Comparison of ENCODE assay signal across 22 cellular contexts in the genomic region with DNA sequence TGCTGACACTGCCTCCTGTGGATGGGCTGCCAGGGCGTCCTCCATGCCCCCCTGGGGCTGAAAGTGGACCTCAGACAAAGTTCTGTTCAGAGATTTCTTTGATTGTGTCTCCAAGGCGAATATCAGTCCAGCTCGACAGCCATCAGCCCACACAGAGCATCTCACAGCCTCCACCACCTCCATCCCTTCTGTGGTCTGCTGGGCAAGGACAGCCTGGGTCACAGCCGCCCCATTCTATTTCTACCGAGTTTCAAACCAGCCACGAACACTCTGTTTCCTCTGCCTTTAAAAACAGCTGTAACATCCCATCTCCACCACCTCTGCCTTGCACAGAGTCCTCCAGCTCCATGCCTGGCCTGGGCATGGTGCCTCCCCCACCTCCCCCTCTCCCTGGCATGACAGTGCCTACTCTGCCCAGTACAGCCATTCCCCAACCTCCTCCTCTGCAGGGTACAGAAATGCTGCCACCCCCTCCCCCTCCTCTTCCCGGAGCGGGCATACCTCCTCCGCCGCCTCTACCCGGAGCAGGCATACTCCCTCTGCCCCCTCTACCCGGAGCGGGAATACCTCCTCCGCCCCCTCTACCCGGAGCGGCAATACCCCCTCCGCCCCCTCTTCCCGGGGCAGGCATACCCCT.
DNase-seq lines count a peak whose midpoint lies in the region; ATAC-seq and TF ChIP-seq lines count a peak whose summit lies in the region.
"Had no signal": no experiment of that assay in that cellular context is flagged by ENCODE, and none has a peak within 500 bp of the region (broad histone marks: within the 10 kb centered on the region; RNA-seq: fewer than 3 reads in every experiment).

No MANE protein-coding gene starts in this region.

- H3K23ac ChIP-seq in IMR-90 (ENCODE audit: low read depth, low read length), result no peak overlapping the region
- no peak overlapping the region for H3K23ac ChIP-seq in neuronal stem cell (ENCODE audit: low read depth, low read length, poor library complexity)

- H3K4me3 Mint-ChIP-seq in natural killer cell treated with Interleukin-12 subunit alpha and Interleukin-12 subunit beta and Interleukin-15 and Interleukin-18, amount 100 ng/mL, for 72 hours, result no peak overlapping the region
- H3K4me3 Mint-ChIP-seq in natural killer cell, result no peak overlapping the region
- H3K4me3 Mint-ChIP-seq in stimulated activated effector memory CD8-positive, alpha-beta T cell treated with anti-CD3 and anti-CD28 coated beads, Interleukin-12 subunit alpha, Interleukin-12 subunit beta, amount 100 ng/mL, for 72 hours, result no peak overlapping the region
- H3K4me3 Mint-ChIP-seq: B cell; CD4-positive, CD25-positive, alpha-beta regulatory T cell; CD8-positive, alpha-beta T cell had no signal

- H4K91ac ChIP-seq in IMR-90 (ENCODE audit: insufficient read depth, low read depth, low read length) (no peak overlapping the region), neuronal stem cell (ENCODE audit: low read depth, low read length, poor library complexity) (no peak overlapping the region)

- POLR2A ChIA-PET in IMR-90 (lab: Charles Lee; ENCODE audit: unreplicated experiment), result no interaction called here

- H2AK5ac ChIP-seq in IMR-90 (ENCODE audit: low read depth, low read length), result no peak overlapping the region
- no peak overlapping the region for H2AK5ac ChIP-seq in neuronal stem cell (ENCODE audit: low read depth, low read length)

- 88% methylated on average over 6 of the region's 18 CpGs; no CpG with 5 or more reads in 1 of the 2 experiments for WGBS in IMR-90 (ENCODE audit: extremely low coverage in 2 of 2, insufficient read length in 1 of 2), 2 experiments
- no CpG with 5 or more reads among the region's 18 CpGs for WGBS in neuronal stem cell (ENCODE audit: extremely low coverage in 2 of 2, insufficient read length in 2 of 2, insufficient replicate concordance in 1 of 2), 2 donors

- no peak overlapping the region for H2AK9ac ChIP-seq in IMR-90 (replicated peaks; ENCODE audit: low read depth, low read length, poor library complexity)

- H3K4me2 ChIP-seq in IMR-90 (ENCODE audit: low read depth, low read length) (no peak overlapping the region), neuronal stem cell (ENCODE audit: insufficient read depth, low read length, poor library complexity, severe bottlenecking) (no peak overlapping the region)
- H3K4me2 ChIP-seq: BLaER1 had no signal

- H3K36me3 ChIP-seq in IMR-90 (ENCODE audit: control insufficient read depth, insufficient read depth, low read length) (peaks cover 8% of the 10 kb centered on the region), neuronal stem cell (replicated peaks in 1 of 2; ENCODE audit: control insufficient read depth in 2 of 2, insufficient read depth in 2 of 2, low read length in 2 of 2) (peaks cover 0 to 39% of the 10 kb centered on the region in 2 donors)
- H3K36me3 ChIP-seq: BLaER1 had no signal

- H3K79me1 ChIP-seq in IMR-90 (ENCODE audit: low read depth in 1 of 2, low read length in 2 of 2) (peaks cover 14 to 17% of the 10 kb centered on the region in 2 experiments), neuronal stem cell (ENCODE audit: low read depth, low read length) (no peaks in the 10 kb centered on the region)

- no peak overlapping the region for H4K5ac ChIP-seq in IMR-90 (ENCODE audit: low read depth, low read length)

- ATAC-seq in natural killer cell treated with Interleukin-12 subunit alpha and Interleukin-12 subunit beta and Interleukin-15 and Interleukin-18, amount 100 ng/mL, for 72 hours, result peak; percentile 20 to 24
- ATAC-seq in natural killer cell, result no peak
- ATAC-seq in IMR-90 (ENCODE audit: low read depth), result no peak
- ATAC-seq in stimulated activated effector memory CD8-positive, alpha-beta T cell treated with anti-CD3 and anti-CD28 coated beads, Interleukin-12 subunit alpha, Interleukin-12 subunit beta, amount 100 ng/mL, for 72 hours, result peak; percentile 19
- ATAC-seq: CD8-positive, alpha-beta T cell; GM12878 had no signal

- intact Hi-C loops in natural killer cell (cut with micrococcal nuclease), result no loop called here
- intact Hi-C loops in IMR-90 (cut with micrococcal nuclease), result no loop called here

- no peak overlapping the region for H3K27ac Mint-ChIP-seq in natural killer cell treated with Interleukin-12 subunit alpha and Interleukin-12 subunit beta and Interleukin-15 and Interleukin-18, amount 100 ng/mL, for 72 hours
- no peak overlapping the region for H3K27ac Mint-ChIP-seq in natural killer cell
- H3K27ac Mint-ChIP-seq in stimulated activated effector memory CD8-positive, alpha-beta T cell treated with anti-CD3 and anti-CD28 coated beads, Interleukin-12 subunit alpha, Interleukin-12 subunit beta, amount 100 ng/mL, for 72 hours, result no peak overlapping the region
- H3K27ac Mint-ChIP-seq: B cell; CD4-positive, CD25-positive, alpha-beta regulatory T cell; CD8-positive, alpha-beta T cell had no signal

- H3K36me3 Mint-ChIP-seq in natural killer cell treated with Interleukin-12 subunit alpha and Interleukin-12 subunit beta and Interleukin-15 and Interleukin-18, amount 100 ng/mL, for 72 hours, result no peaks in the 10 kb centered on the region
- H3K36me3 Mint-ChIP-seq in natural killer cell, result no peaks in the 10 kb centered on the region
- no peaks in the 10 kb centered on the region for H3K36me3 Mint-ChIP-seq in stimulated activated effector memory CD8-positive, alpha-beta T cell treated with anti-CD3 and anti-CD28 coated beads, Interleukin-12 subunit alpha, Interleukin-12 subunit beta, amount 100 ng/mL, for 72 hours
- H3K36me3 Mint-ChIP-seq: CD4-positive, CD25-positive, alpha-beta regulatory T cell; CD8-positive, alpha-beta T cell had no signal

- H3K4me1 ChIP-seq in IMR-90 (ENCODE audit: control insufficient read depth, insufficient read depth, low read length) (peaks cover 9% of the 10 kb centered on the region), neuronal stem cell (ENCODE audit: control insufficient read depth in 2 of 2, insufficient read depth in 1 of 2, low read depth in 1 of 2, low read length in 2 of 2) (peaks cover 0 to 1% of the 10 kb centered on the region in 2 donors)
- H3K4me1 ChIP-seq: BLaER1 had no signal

- no peak overlapping the region for H3K14ac ChIP-seq in IMR-90 (replicated peaks; ENCODE audit: low read depth, low read length)
- H3K14ac ChIP-seq in neuronal stem cell (ENCODE audit: low read length), result no peak overlapping the region

- peaks cover 0 to 4% of the 10 kb centered on the region in 2 donors for H3K4me1 Mint-ChIP-seq in natural killer cell treated with Interleukin-12 subunit alpha and Interleukin-12 subunit beta and Interleukin-15 and Interleukin-18, amount 100 ng/mL, for 72 hours (ENCODE audit: low read depth in 2 of 2)
- no peaks in the 10 kb centered on the region for H3K4me1 Mint-ChIP-seq in natural killer cell
- H3K4me1 Mint-ChIP-seq in stimulated activated effector memory CD8-positive, alpha-beta T cell treated with anti-CD3 and anti-CD28 coated beads, Interleukin-12 subunit alpha, Interleukin-12 subunit beta, amount 100 ng/mL, for 72 hours, result no peaks in the 10 kb centered on the region
- H3K4me1 Mint-ChIP-seq: B cell; CD4-positive, CD25-positive, alpha-beta regulatory T cell had no signal

- 0 out of 2 replicates have a peak, but pooled peaks cover 8% of the 10 kb centered on the region for H3K9me1 ChIP-seq in IMR-90 (ENCODE audit: insufficient read depth, low read length)

- H2AFZ ChIP-seq in IMR-90 (replicated peaks; ENCODE audit: low read length, poor library complexity) (no peak overlapping the region), neuronal stem cell (ENCODE audit: low read length) (no peak overlapping the region)
- H2AFZ ChIP-seq: GM23248 had no signal

- H2BK120ac ChIP-seq in IMR-90 (ENCODE audit: low read depth, low read length) (no peak overlapping the region), neuronal stem cell (ENCODE audit: low read depth, low read length) (no peak overlapping the region)

- dilution Hi-C loops in IMR-90 (cut with HindIII; ENCODE audit: low sequenced_read_pairs, unreplicated experiment), result loop anchor here (25.0 kb wide), 1 partner anchor 505 kb away; no protein-coding TSS in a partner anchor

- H2BK15ac ChIP-seq in IMR-90 (ENCODE audit: low read depth, low read length), result no peak overlapping the region
- no peak overlapping the region for H2BK15ac ChIP-seq in neuronal stem cell (ENCODE audit: low read length)

- no peaks in the 10 kb centered on the region for H3K9me3 Mint-ChIP-seq in natural killer cell treated with Interleukin-12 subunit alpha and Interleukin-12 subunit beta and Interleukin-15 and Interleukin-18, amount 100 ng/mL, for 72 hours
- peaks cover 0 to 4% of the 10 kb centered on the region in 2 donors for H3K9me3 Mint-ChIP-seq in natural killer cell
- no peaks in the 10 kb centered on the region for H3K9me3 Mint-ChIP-seq in stimulated activated effector memory CD8-positive, alpha-beta T cell treated with anti-CD3 and anti-CD28 coated beads, Interleukin-12 subunit alpha, Interleukin-12 subunit beta, amount 100 ng/mL, for 72 hours
- H3K9me3 Mint-ChIP-seq: CD8-positive, alpha-beta T cell had no signal

- H2BK20ac ChIP-seq in IMR-90 (ENCODE audit: low read depth, low read length), result no peak overlapping the region

- H3K27ac ChIP-seq in IMR-90 (ENCODE audit: insufficient read depth, low read length), result no peak overlapping the region
- H3K27ac ChIP-seq in neuronal stem cell (replicated peaks; ENCODE audit: low read length), result no peak overlapping the region
- H3K27ac ChIP-seq: 22Rv1, BLaER1, C4-2B, GM23248 had no signal

- in situ Hi-C loops in IMR-90 (cut with MboI; ENCODE audit: low sequenced_read_pairs), result no loop called here

- H3K27me3 Mint-ChIP-seq in natural killer cell treated with Interleukin-12 subunit alpha and Interleukin-12 subunit beta and Interleukin-15 and Interleukin-18, amount 100 ng/mL, for 72 hours, result peaks cover 0 to 5% of the 10 kb centered on the region in 2 donors
- no peaks in the 10 kb centered on the region for H3K27me3 Mint-ChIP-seq in natural killer cell (ENCODE audit: low read depth in 2 of 2)
- H3K27me3 Mint-ChIP-seq: B cell; CD4-positive, CD25-positive, alpha-beta regulatory T cell had no signal

- TSS peak; percentile 56 for BruUV-seq in IMR-90 (replicated peaks; lab: Mats Ljungman, UMichigan)

- CTCF ChIA-PET in IMR-90 (lab: Yijun Ruan, JAX), result no interaction called here

- TF ChIP-seq POLR2A in IMR-90 (IDR thresholded peaks at IDR 0.05; ENCODE audit: low read depth, low read length), result no peak

- H3K4me3 ChIP-seq in IMR-90 (ENCODE audit: insufficient read depth, low read depth, low read length), result no peak overlapping the region
- no peak overlapping the region for H3K4me3 ChIP-seq in neuronal stem cell (ENCODE audit: low read length in 2 of 2)
- H3K4me3 ChIP-seq: BLaER1, GM12878, GM23248 had no signal

- H4K20me1 ChIP-seq in IMR-90 (ENCODE audit: insufficient read depth, low read length), result no peaks in the 10 kb centered on the region
- H4K20me1 ChIP-seq: BLaER1 had no signal

- no peaks in the 10 kb centered on the region for H3K27me3 ChIP-seq in IMR-90 (ENCODE audit: control insufficient read depth, insufficient read depth, low read length)
- no peaks in the 10 kb centered on the region for H3K27me3 ChIP-seq in neuronal stem cell (ENCODE audit: control insufficient read depth in 3 of 3, insufficient read depth in 3 of 3, low read depth in 1 of 3, low read length in 3 of 3)
- H3K27me3 ChIP-seq: BLaER1 had no signal

- no peak for TF ChIP-seq CTCF in natural killer cell (IDR thresholded peaks at IDR 0.05)
- TF ChIP-seq CTCF in IMR-90 (conservative IDR thresholded peaks at IDR 0.05; ENCODE audit: low read depth, low read length), result no peak

- no peak overlapping the region for H3K4ac ChIP-seq in IMR-90 (ENCODE audit: low read depth, low read length)
- H3K4ac ChIP-seq in neuronal stem cell (ENCODE audit: low read length), result no peak overlapping the region

- no peak overlapping the region for H2BK5ac ChIP-seq in IMR-90 (ENCODE audit: low read depth, low read length, poor library complexity, severe bottlenecking)
- H2BK5ac ChIP-seq in neuronal stem cell (ENCODE audit: low read length), result peak overlapping the region; percentile 60

- H4K8ac ChIP-seq in IMR-90 (ENCODE audit: low read depth in 2 of 2, low read length in 2 of 2) (no peak overlapping the region), neuronal stem cell (ENCODE audit: low read depth, low read length) (no peak overlapping the region)

- no peak for DNase-seq in natural killer cell treated with Interleukin-12 subunit alpha and Interleukin-12 subunit beta and Interleukin-15 and Interleukin-18, amount 100 ng/mL, for 72 hours (ENCODE audit: low spot score)
- DNase-seq in natural killer cell (no peak), IMR-90 (no peak), neuronal stem cell (ENCODE audit: low spot score) (no peak), NCI-H1930 (lab: John Stamatoyannopoulos, UW) (no peak), SHP77 treated with DMSO at 0.1 percent for 48 hours (lab: John Stamatoyannopoulos, UW) (no peak), middle frontal gyrus (ENCODE audit: extremely low spot score, low spot score) (no peak)
- no peak for DNase-seq in stimulated activated effector memory CD8-positive, alpha-beta T cell treated with anti-CD3 and anti-CD28 coated beads, Interleukin-12 subunit alpha, Interleukin-12 subunit beta, amount 100 ng/mL, for 72 hours (ENCODE audit: low spot score in 2 of 2)
- DNase-seq: CD4-positive, CD25-positive, alpha-beta regulatory T cell; CD8-positive, alpha-beta T cell; DMS 273 treated with DMSO at 0.1 percent for 48 hours; DMS79; EL; GDM1; GM23248; H7; HCEC 1CT had no signal

- no peak for TF ChIP-seq RAD21 in IMR-90 (IDR thresholded peaks at IDR 0.05; ENCODE audit: low read length)

- H3K9ac ChIP-seq in IMR-90 (ENCODE audit: low read depth, low read length) (no peak overlapping the region), neuronal stem cell (ENCODE audit: low read depth, low read length, poor library complexity) (no peak overlapping the region)
- H3K9ac ChIP-seq: BLaER1, GM23248 had no signal

- no peak overlapping the region for H3K56ac ChIP-seq in IMR-90 (ENCODE audit: extremely low read depth, insufficient read depth, low read length)

- H3K18ac ChIP-seq in IMR-90 (ENCODE audit: low read depth, low read length) (no peak overlapping the region), neuronal stem cell (ENCODE audit: low read length) (no peak overlapping the region)

- H2BK12ac ChIP-seq in neuronal stem cell (ENCODE audit: low read length), result no peak overlapping the region

- no peaks in the 10 kb centered on the region for H3K9me3 ChIP-seq in IMR-90 (ENCODE audit: control insufficient read depth, insufficient read depth, low read length)
- H3K9me3 ChIP-seq in neuronal stem cell (replicated peaks in 1 of 2; ENCODE audit: control insufficient read depth in 2 of 2, insufficient read depth in 1 of 2, low read depth in 1 of 2, low read length in 2 of 2), result peaks cover 0 to 4% of the 10 kb centered on the region in 2 donors

Comparison
In these comparisons a context has a peak if more than half of its experiments do, and no peak if none do; other contexts are left out.
1. ATAC-seq: peak in natural killer cell treated with Interleukin-12 subunit alpha and Interleukin-12 subunit beta and Interleukin-15 and Interleukin-18, amount 100 ng/mL, for 72 hours (2 of 2) and stimulated activated effector memory CD8-positive, alpha-beta T cell treated with anti-CD3 and anti-CD28 coated beads, Interleukin-12 subunit alpha, Interleukin-12 subunit beta, amount 100 ng/mL, for 72 hours (single experiment); none in natural killer cell (0 of 3) and IMR-90 (single experiment).